Comparison of ENCODE assay signal across 19 cellular contexts in the genomic region with DNA sequence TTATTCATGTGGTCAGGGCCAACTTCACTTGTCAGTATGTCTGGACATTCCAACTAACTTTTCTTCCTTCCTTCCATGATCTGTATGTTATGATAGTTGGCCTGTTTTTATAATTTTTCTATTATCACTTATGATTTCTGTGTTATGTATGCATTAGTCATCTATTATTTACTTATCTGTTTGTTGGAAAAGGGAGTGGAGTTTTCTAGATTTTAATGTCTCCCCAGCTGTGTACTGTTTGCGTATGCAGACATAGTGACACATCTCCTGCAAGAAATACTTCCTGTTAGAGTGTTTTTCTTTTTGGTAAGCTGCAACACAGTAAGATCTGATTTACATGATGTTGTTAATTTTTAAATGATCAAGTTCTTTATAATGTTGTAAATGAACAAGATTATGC. TPM values are rescaled to one million over a fixed set of nuclear protein-coding genes. Genes with fewer than 3 reads are reported as not detected.
"Had no signal": no experiment of that assay in that cellular context is flagged by ENCODE, and none has a peak within 500 bp of the region (broad histone marks: within the 10 kb centered on the region; RNA-seq: fewer than 3 reads in every experiment).

No MANE protein-coding gene starts in this region.

- H3K9me3 Mint-ChIP-seq: central memory CD8-positive, alpha-beta T cell; memory B cell; nephron progenitor cell; stimulated activated naive CD8-positive, alpha-beta T cell treated with anti-CD3 and anti-CD28 coated beads, Interleukin-15, Interleukin-2, amounts not matched to agents 100 ng/mL and 50 ng/mL, for 24 hours; T-helper 2 cell treated with Interferon-gamma antibody and Interleukin-4, amounts not matched to agents 5 μg/mL and 100 μg/mL, for 36 hours; type B pancreatic cell had no signal

- H3K4me3 ChIP-seq: adrenal gland, hepatocyte, left ventricle myocardium inferior, right lobe of liver, suprapubic skin had no signal

- H3K27ac Mint-ChIP-seq: memory B cell; nephron progenitor cell; progenitor cell of endocrine pancreas; stimulated activated naive CD8-positive, alpha-beta T cell treated with anti-CD3 and anti-CD28 coated beads, Interleukin-15, Interleukin-2, amounts not matched to agents 100 ng/mL and 50 ng/mL, for 24 hours; T-helper 2 cell treated with Interferon-gamma antibody and Interleukin-4, amounts not matched to agents 5 μg/mL and 100 μg/mL, for 36 hours; type B pancreatic cell had no signal

- H3K4me3 Mint-ChIP-seq: central memory CD8-positive, alpha-beta T cell; memory B cell; nephron progenitor cell; stimulated activated naive CD8-positive, alpha-beta T cell treated with anti-CD3 and anti-CD28 coated beads, Interleukin-15, Interleukin-2, amounts not matched to agents 100 ng/mL and 50 ng/mL, for 24 hours; T-helper 2 cell treated with Interferon-gamma antibody and Interleukin-4, amounts not matched to agents 5 μg/mL and 100 μg/mL, for 36 hours; type B pancreatic cell had no signal

- H3K27me3 Mint-ChIP-seq: central memory CD8-positive, alpha-beta T cell; memory B cell; stimulated activated naive CD8-positive, alpha-beta T cell treated with anti-CD3 and anti-CD28 coated beads, Interleukin-15, Interleukin-2, amounts not matched to agents 100 ng/mL and 50 ng/mL, for 24 hours had no signal

- H3K36me3 Mint-ChIP-seq: type B pancreatic cell had no signal

- ATAC-seq: right lobe of liver had no signal

- DNase-seq: activated effector memory CD4-positive, alpha-beta T cell treated with Interleukin-2 at 50 U/mL for 16 hours; activated naive CD4-positive, alpha-beta T cell treated with anti-CD3 and anti-CD28 coated beads, Interleukin-2, amount 50 U/mL, for 16 hours; adrenal gland; cortex of kidney; effector CD8-positive, alpha-beta T cell; left ventricle myocardium inferior; nephron progenitor cell; right lobe of liver; SW 1271 had no signal

RNA-seq across cellular contexts. Expression of a gene that starts 8.7 kb away (rescaled TPM):
- total RNA-seq: activated CD8-positive, alpha-beta memory T cell treated with anti-CD3 and anti-CD28 coated beads for 36 hours; SK-MEL-5 had no signal
